Comparison of ENCODE assay signal across 12 cellular contexts in genomic region chr11:1838426-1839131, GRCh38. TPM values are rescaled to one million over a fixed set of nuclear protein-coding genes. Genes with fewer than 3 reads are reported as not detected.
DNase-seq lines count a peak whose midpoint lies in the region; ATAC-seq, FAIRE-seq and TF ChIP-seq lines count a peak whose summit lies in the region.
"Had no signal": no experiment of that assay in that cellular context is flagged by ENCODE, and none has a peak within 500 bp of the region (broad histone marks: within the 10 kb centered on the region; RNA-seq: fewer than 3 reads in every experiment).

Gene TNNI2 (plus strand): TSS chr11:1838981. CDS start chr11:1839697, 716 bp downstream.

- H2AFZ ChIP-seq in K562 (ENCODE audit: low read depth, low read length) (no peak within 1 kb of the TSS), mesenchymal stem cell (ENCODE audit: low read depth, low read length) (no peak within 1 kb of the TSS)

- no peak within 1 kb of the TSS for H3K4me3 Mint-ChIP-seq in stimulated activated naive CD8-positive, alpha-beta T cell treated with anti-CD3 and anti-CD28 coated beads, Interleukin-15, amount 100 ng/mL, for 72 hours
- no peak within 1 kb of the TSS for H3K4me3 Mint-ChIP-seq in activated T-cell treated with anti-CD3 and anti-CD28 coated beads, Interleukin-2, amount 50 U/mL, for 72 hours
- H3K4me3 Mint-ChIP-seq: endodermal cell had no signal

- H3K27me3 Mint-ChIP-seq in stimulated activated naive CD8-positive, alpha-beta T cell treated with anti-CD3 and anti-CD28 coated beads, Interleukin-15, amount 100 ng/mL, for 72 hours, result peaks cover 2% of the 10 kb centered on the region
- H3K27me3 Mint-ChIP-seq in activated T-cell treated with anti-CD3 and anti-CD28 coated beads, Interleukin-2, amount 50 U/mL, for 72 hours (ENCODE audit: low read depth), result no peaks in the 10 kb centered on the region

- H3K4me3 ChIP-seq in NT2/D1 (ENCODE audit: insufficient read length, low read depth) (no peak within 1 kb of the TSS), K562 (no peak within 1 kb of the TSS), mesenchymal stem cell (ENCODE audit: insufficient read depth in 1 of 2, low read depth in 1 of 2, low read length in 2 of 2) (no peak within 1 kb of the TSS)
- H3K4me3 ChIP-seq: SJSA1 had no signal

- no peak for TF ChIP-seq RAD21 in K562 (CRISPR knock-in tag; conservative IDR thresholded peaks at IDR 0.05 in 1 of 2, IDR thresholded peaks at IDR 0.05 in 1 of 2)

- peak within 1 kb of the TSS; percentile 88 for H2BK15ac ChIP-seq in mesenchymal stem cell (ENCODE audit: low read depth, poor library complexity, severe bottlenecking)

- no peak for TF ChIP-seq POLR2A in K562 (conservative IDR thresholded peaks at IDR 0.05)

- WGBS in K562 (ENCODE audit: insufficient coverage, low coverage, missing lambda C conversion rate), result 12% methylated on average over 24 of the region's 32 CpGs
- WGBS in mesenchymal stem cell, result 90% methylated on average over 27 of the region's 32 CpGs

- no peak within 1 kb of the TSS for H3K4me2 ChIP-seq in K562 (ENCODE audit: insufficient read depth, low read length)
- H3K4me2 ChIP-seq in mesenchymal stem cell (ENCODE audit: low read length, poor library complexity, severe bottlenecking), result no peak within 1 kb of the TSS

- BruUV-seq in K562 (replicated peaks; lab: Mats Ljungman, UMichigan), result no TSS peak

- H3K27ac ChIP-seq in K562 (ENCODE audit: extremely low read depth, low read depth, low read length) (no peak within 1 kb of the TSS), mesenchymal stem cell (ENCODE audit: low read length, poor library complexity, severe bottlenecking) (no peak within 1 kb of the TSS)
- H3K27ac ChIP-seq: SJSA1, VCaP had no signal

- ATAC-seq in K562, result peak; percentile 7; the same call in 1 of the 3 replicates
- no peak for ATAC-seq in stimulated activated naive CD8-positive, alpha-beta T cell treated with anti-CD3 and anti-CD28 coated beads, Interleukin-15, amount 100 ng/mL, for 72 hours
- no peak for ATAC-seq in activated T-cell treated with anti-CD3 and anti-CD28 coated beads, Interleukin-2, amount 50 U/mL, for 72 hours (replicated peaks in 1 of 2)
- no peak for ATAC-seq in GM19023 (IDR thresholded peaks at IDR 0.05; ENCODE audit: unreplicated experiment)

- H2BK120ac ChIP-seq in mesenchymal stem cell (ENCODE audit: low read depth, low read length), result no peak within 1 kb of the TSS

- peak within 1 kb of the TSS; percentile 86 to 87 for H3K27ac Mint-ChIP-seq in stimulated activated naive CD8-positive, alpha-beta T cell treated with anti-CD3 and anti-CD28 coated beads, Interleukin-15, amount 100 ng/mL, for 72 hours
- no peak within 1 kb of the TSS for H3K27ac Mint-ChIP-seq in activated T-cell treated with anti-CD3 and anti-CD28 coated beads, Interleukin-2, amount 50 U/mL, for 72 hours
- H3K27ac Mint-ChIP-seq: endodermal cell had no signal

- H3K4ac ChIP-seq in mesenchymal stem cell (ENCODE audit: low read depth in 1 of 2, low read length in 2 of 2), result peak within 1 kb of the TSS in 1 of 2 experiments; percentile 42

- no peaks in the 10 kb centered on the region for H3K79me2 ChIP-seq in K562 (ENCODE audit: control insufficient read depth, insufficient read depth, low read length)

- H3K9me3 ChIP-seq in NT2/D1 (ENCODE audit: insufficient read depth, low read length) (no peaks in the 10 kb centered on the region), K562 (replicated peaks; ENCODE audit: control insufficient read depth, insufficient read depth, low read depth, low read length) (no peaks in the 10 kb centered on the region), mesenchymal stem cell (ENCODE audit: control insufficient read depth, low read length) (no peaks in the 10 kb centered on the region)
- H3K9me3 ChIP-seq: SJSA1 had no signal

- no peak within 1 kb of the TSS for H3K23ac ChIP-seq in mesenchymal stem cell (ENCODE audit: low read length in 2 of 2)

- H2BK5ac ChIP-seq in mesenchymal stem cell (ENCODE audit: low read depth, low read length, poor library complexity, severe bottlenecking), result no peak within 1 kb of the TSS

- H3K9me3 Mint-ChIP-seq in stimulated activated naive CD8-positive, alpha-beta T cell treated with anti-CD3 and anti-CD28 coated beads, Interleukin-15, amount 100 ng/mL, for 72 hours, result no peaks in the 10 kb centered on the region
- H3K9me3 Mint-ChIP-seq in activated T-cell treated with anti-CD3 and anti-CD28 coated beads, Interleukin-2, amount 50 U/mL, for 72 hours, result no peaks in the 10 kb centered on the region
- H3K9me3 Mint-ChIP-seq: endodermal cell had no signal

- no peaks in the 10 kb centered on the region for H3K9me1 ChIP-seq in K562 (ENCODE audit: control insufficient read depth, insufficient read depth, low read length)

- H4K8ac ChIP-seq in mesenchymal stem cell (ENCODE audit: low read length), result peak within 1 kb of the TSS; percentile 91

- TF ChIP-seq CTCF in K562 (IDR thresholded peaks at IDR 0.05 in 2 of 3, conservative IDR thresholded peaks at IDR 0.05 in 1 of 3; ENCODE audit: insufficient read depth in 2 of 3, low read depth in 1 of 3, low read length in 3 of 3), result no peak

- H3K4me1 Mint-ChIP-seq in stimulated activated naive CD8-positive, alpha-beta T cell treated with anti-CD3 and anti-CD28 coated beads, Interleukin-15, amount 100 ng/mL, for 72 hours, result peaks cover 26% of the 10 kb centered on the region
- H3K4me1 Mint-ChIP-seq in activated T-cell treated with anti-CD3 and anti-CD28 coated beads, Interleukin-2, amount 50 U/mL, for 72 hours (ENCODE audit: low read depth), result peaks cover 9% of the 10 kb centered on the region
- H3K4me1 Mint-ChIP-seq: endodermal cell had no signal

- CTCF ChIA-PET in K562 (lab: Yijun Ruan, JAX; ENCODE audit: low intra/inter-chr PET ratio), result interaction anchor here (1.6 to 3.5 kb wide), 2 partner anchors 162 to 313 kb away, joined by 7 to 54 read pairs; partner anchors contain the start of gene H19

- H3K18ac ChIP-seq in mesenchymal stem cell (ENCODE audit: low read depth in 1 of 2, low read length in 2 of 2), result peak within 1 kb of the TSS; percentile 1 to 6

- no peaks in the 10 kb centered on the region for H3K79me1 ChIP-seq in mesenchymal stem cell (replicated peaks; ENCODE audit: low read length, poor library complexity, severe bottlenecking)

- peak within 1 kb of the TSS; percentile 17 for H2AK5ac ChIP-seq in mesenchymal stem cell (ENCODE audit: low read length, severe bottlenecking)

- intact Hi-C loops in K562 (cut with micrococcal nuclease), result no loop called here

- H3K27me3 ChIP-seq in NT2/D1 (ENCODE audit: insufficient read depth, insufficient read length), result no peaks in the 10 kb centered on the region
- H3K27me3 ChIP-seq in K562 (ENCODE audit: control insufficient read depth in 2 of 2, insufficient read depth in 2 of 2, low read length in 2 of 2), result peaks cover 3 to 60% of the 10 kb centered on the region in 2 experiments; a peak in 3 of 5 replicates
- H3K27me3 ChIP-seq in mesenchymal stem cell (ENCODE audit: control insufficient read depth in 1 of 2, insufficient read depth in 1 of 2, low read length in 2 of 2), result peaks cover 0 to 8% of the 10 kb centered on the region in 2 experiments
- H3K27me3 ChIP-seq: SJSA1 had no signal

- in situ Hi-C loops in K562 (cut with MboI), result no loop called here

- H3K14ac ChIP-seq in mesenchymal stem cell (ENCODE audit: low read length in 2 of 2), result no peak within 1 kb of the TSS

- no peak for FAIRE-seq in K562 (lab: Jason Lieb, UNC)

- peak within 1 kb of the TSS in 1 of 2 experiments; percentile 29 for H2BK12ac ChIP-seq in mesenchymal stem cell (ENCODE audit: low read length in 2 of 2)

- TF ChIP-seq EP300 in K562 (IDR thresholded peaks at IDR 0.05; ENCODE audit: low read length), result no peak

- peak within 1 kb of the TSS; percentile 81 for H4K91ac ChIP-seq in mesenchymal stem cell (ENCODE audit: low read length)

- POLR2A ChIA-PET in K562 (lab: Yijun Ruan, JAX), result no interaction called here

- peaks cover 12% of the 10 kb centered on the region for H4K20me1 ChIP-seq in K562 (replicated peaks; ENCODE audit: control insufficient read depth, insufficient read depth, low read length)

- no peaks in the 10 kb centered on the region for H3K36me3 ChIP-seq in NT2/D1 (ENCODE audit: insufficient read depth, insufficient read length, low read length)
- no peaks in the 10 kb centered on the region for H3K36me3 ChIP-seq in K562 (ENCODE audit: control insufficient read depth, insufficient read depth, low read length)
- no peaks in the 10 kb centered on the region for H3K36me3 ChIP-seq in mesenchymal stem cell (ENCODE audit: control insufficient read depth in 1 of 2, insufficient read depth in 2 of 2, low read depth in 1 of 2, low read length in 2 of 2)
- H3K36me3 ChIP-seq: SJSA1 had no signal

- DNase-seq in NT2/D1 (ENCODE audit: low read depth, low spot score) (no peak), K562 (ENCODE audit: extremely low read depth in 1 of 4, low spot score in 3 of 4) (no peak), mesenchymal stem cell (no peak), Kasumi-1 (lab: John Stamatoyannopoulos, UW) (no peak)
- DNase-seq in stimulated activated naive CD8-positive, alpha-beta T cell treated with anti-CD3 and anti-CD28 coated beads, Interleukin-15, amount 100 ng/mL, for 72 hours, result no peak
- no peak for DNase-seq in activated T-cell treated with anti-CD3 and anti-CD28 coated beads, Interleukin-2, amount 50 U/mL, for 72 hours
- DNase-seq: NCI-H146, NCI-H748 treated with DMSO at 0.1 percent for 48 hours had no signal

- no peaks in the 10 kb centered on the region for H3K36me3 Mint-ChIP-seq in activated T-cell treated with anti-CD3 and anti-CD28 coated beads, Interleukin-2, amount 50 U/mL, for 72 hours (ENCODE audit: insufficient read depth in 2 of 2)

- H3K9ac ChIP-seq in NT2/D1 (ENCODE audit: insufficient read length, low read depth), result peak within 1 kb of the TSS; percentile 42
- 0 out of 4 replicates have a peak within 1 kb of the TSS, but pooled peaks of 1 of the 2 experiments have one; percentile 20 for H3K9ac ChIP-seq in K562 (ENCODE audit: insufficient read depth in 1 of 2, low read depth in 2 of 2, low read length in 2 of 2)
- no peak within 1 kb of the TSS for H3K9ac ChIP-seq in mesenchymal stem cell (ENCODE audit: low read length)

- H3K4me1 ChIP-seq in NT2/D1 (ENCODE audit: insufficient read depth, insufficient read length) (peaks cover 9% of the 10 kb centered on the region), K562 (replicated peaks in 1 of 2; ENCODE audit: control insufficient read depth in 2 of 2, insufficient read depth in 2 of 2, low read length in 2 of 2) (peaks cover 0 to 56% of the 10 kb centered on the region in 2 experiments; a peak in 4 of 5 replicates), mesenchymal stem cell (ENCODE audit: control insufficient read depth, insufficient read depth, low read depth, low read length) (peaks cover 29% of the 10 kb centered on the region)

RNA-seq across cellular contexts. Expression of gene TNNI2, which starts in this region (rescaled TPM):
- not detected in 2 replicates for total RNA-seq in K562 (2011; cell fraction: chromatin; rRNA removed; ENCODE audit: low replicate concordance)
- total RNA-seq in K562 (2011; cell fraction: nucleolus; rRNA removed), result not detected in 2 replicates
- total RNA-seq in K562 (2011; cell fraction: nucleoplasm; rRNA removed), result not detected in 2 replicates
- total RNA-seq in K562 (2014; rRNA removed), result not detected in 2 replicates
- total RNA-seq in K562 (2014; rRNA removed; fragmentation: Illumina TruSeq; extraction: Trizol), result not detected in 2 replicates
- total RNA-seq in K562 (2015; rRNA removed; fragmentation: Illumina TruSeq; extraction: Trizol), result not detected in 2 replicates
- not detected in 2 replicates for total RNA-seq in K562 (2021)
- polyA plus RNA-seq in K562 (2011; rRNA removed), result not detected in 2 replicates
- polyA plus RNA-seq in K562 (2011; cell fraction: cytosol; rRNA removed), result 0.13 TPM in 1 of 2 replicates, not detected in the other
- 0.32 TPM in 1 of 2 replicates, not detected in the other for polyA plus RNA-seq in K562 (2011; cell fraction: nucleus; rRNA removed)
- polyA plus RNA-seq in K562 (2012), result not detected in 2 replicates
- polyA plus RNA-seq in K562 (2014; fragmentation: Illumina TruSeq; extraction: Trizol), result not detected in 2 replicates
- not detected for polyA plus RNA-seq in K562 (2014; fragmentation: Nextera tagmentation; extraction: Ambion mirVana)
- not detected in 2 replicates for polyA plus RNA-seq in K562 (2014; rRNA removed)
- polyA minus RNA-seq in K562 (2011; rRNA and poly(A)+ RNA removed), result not detected in 2 replicates
- not detected in 2 replicates for polyA minus RNA-seq in K562 (2011; cell fraction: cytosol; rRNA and poly(A)+ RNA removed)
- not detected in 2 replicates for polyA minus RNA-seq in K562 (2011; cell fraction: nucleus; rRNA and poly(A)+ RNA removed)
- not detected for polyA plus RNA-seq in mesenchymal stem cell (2013, experiment 1 of 2)
- 0.07 TPM for polyA plus RNA-seq in mesenchymal stem cell (2013, experiment 2 of 2)
- total RNA-seq in activated T-cell treated with anti-CD3 and anti-CD28 coated beads, Interleukin-2, amount 50 U/mL, for 72 hours, result 1 to 10 TPM; 1.2 TPM
- total RNA-seq: endodermal cell, SJSA1 had no signal

Comparison
In these comparisons a context has a peak if more than half of its experiments do, and no peak if none do; other contexts are left out.
1. Peak in ATAC-seq in K562; RNA of the gene not detected or under 1 TPM.